Comparison of ENCODE assay signal across 1 cellular context in genomic region chr15:60735559-60736047, GRCh38.
A peak's percentile ranks its signal among the peaks of the same experiment; 100 is the strongest.
TF ChIP-seq lines count a peak whose summit lies in the region.

No MANE protein-coding gene starts in this region.

TF ChIP-seq in HepG2, 621 proteins besides CTCF, POLR2A, EP300 and RAD21 (continued from another document and continues in another):
- TF ChIP-seq ELK4 (CRISPR knock-in tag; IDR thresholded peaks at IDR 0.05; ENCODE audit: borderline replicate concordance) (no peak), JUNB (CRISPR knock-in tag; IDR thresholded peaks at IDR 0.05; ENCODE audit: borderline replicate concordance) (no peak), DBP (CRISPR knock-in tag; IDR thresholded peaks at IDR 0.05; ENCODE audit: not compliant biosample characterization) (no peak), ZNF432 (CRISPR knock-in tag; IDR thresholded peaks at IDR 0.05; ENCODE audit: borderline replicate concordance) (no peak), SRSF9 (IDR thresholded peaks at IDR 0.05; ENCODE audit: borderline replicate concordance, insufficient read depth, low read depth, low read length, poor library complexity, severe bottlenecking) (no peak), SMC3 (IDR thresholded peaks at IDR 0.05; ENCODE audit: low read length) (no peak), TAF15 (IDR thresholded peaks at IDR 0.05; ENCODE audit: low read depth, low read length, poor library complexity, severe bottlenecking) (no peak), GABPA (IDR thresholded peaks at IDR 0.05; ENCODE audit: low read depth, low read length) (no peak), GABPA (CRISPR knock-in tag; IDR thresholded peaks at IDR 0.05; ENCODE audit: low read depth) (0 out of 2 replicates have a peak, but pooled peaks have one; percentile 34), HIC2 (CRISPR knock-in tag; IDR thresholded peaks at IDR 0.05; ENCODE audit: low read depth) (no peak), ZNF556 (CRISPR knock-in tag; IDR thresholded peaks at IDR 0.05; ENCODE audit: borderline replicate concordance) (no peak), ZSCAN9 (CRISPR knock-in tag; IDR thresholded peaks at IDR 0.05; ENCODE audit: borderline replicate concordance) (no peak), ONECUT2 (CRISPR knock-in tag; IDR thresholded peaks at IDR 0.05) (no peak), ZNF709 (CRISPR knock-in tag; IDR thresholded peaks at IDR 0.05) (no peak), ZNF235 (CRISPR knock-in tag; IDR thresholded peaks at IDR 0.05; ENCODE audit: borderline replicate concordance) (no peak), NCOA2 (CRISPR knock-in tag; IDR thresholded peaks at IDR 0.05) (peak; percentile 91), CHD2 (IDR thresholded peaks at IDR 0.05; ENCODE audit: low read depth, low read length) (no peak), KDM1A (CRISPR knock-in tag; IDR thresholded peaks at IDR 0.05) (0 out of 2 replicates have a peak, but pooled peaks have one; percentile 12), ZNF138 (CRISPR knock-in tag; IDR thresholded peaks at IDR 0.05; ENCODE audit: low read depth) (no peak), GATAD2A (CRISPR knock-in tag; IDR thresholded peaks at IDR 0.05) (peak; percentile 95), DRAP1 (CRISPR knock-in tag; IDR thresholded peaks at IDR 0.05) (no peak), ZZZ3 (CRISPR knock-in tag; IDR thresholded peaks at IDR 0.05; ENCODE audit: borderline replicate concordance) (no peak), CREM (IDR thresholded peaks at IDR 0.05) (peak; percentile 83), CREM (CRISPR knock-in tag; IDR thresholded peaks at IDR 0.05) (no peak), SP4 (CRISPR knock-in tag; IDR thresholded peaks at IDR 0.05) (no peak), DR1 (CRISPR knock-in tag; IDR thresholded peaks at IDR 0.05) (no peak), NR2C2 (CRISPR knock-in tag; IDR thresholded peaks at IDR 0.05; ENCODE audit: borderline replicate concordance) (peak; percentile 77; the same call in 1 of the 2 replicates), PLSCR1 (CRISPR knock-in tag; IDR thresholded peaks at IDR 0.05; ENCODE audit: borderline replicate concordance) (no peak), ZKSCAN1 (IDR thresholded peaks at IDR 0.05; ENCODE audit: low read length) (no peak), ZBTB8A (CRISPR knock-in tag; IDR thresholded peaks at IDR 0.05; ENCODE audit: borderline replicate concordance, low read depth) (no peak), ZBTB2 (CRISPR knock-in tag; IDR thresholded peaks at IDR 0.05; ENCODE audit: low read depth) (no peak), BCL6 (CRISPR knock-in tag; IDR thresholded peaks at IDR 0.05) (peak; percentile 80), POLR2G (IDR thresholded peaks at IDR 0.05; ENCODE audit: low read depth, low read length) (no peak), ATF4 (CRISPR knock-in tag; IDR thresholded peaks at IDR 0.05) (0 out of 4 replicates have a peak, but pooled peaks of 1 of the 2 experiments have one; percentile 33), ZNF564 (CRISPR knock-in tag; IDR thresholded peaks at IDR 0.05) (peak; percentile 56), ZNF33B (CRISPR knock-in tag; IDR thresholded peaks at IDR 0.05) (no peak), ZBTB1 (CRISPR knock-in tag; IDR thresholded peaks at IDR 0.05; ENCODE audit: borderline replicate concordance) (no peak), HNRNPH1 (optimal IDR thresholded peaks at IDR 0.05; ENCODE audit: low read depth, low read length) (no peak), U2AF2 (IDR thresholded peaks at IDR 0.05; ENCODE audit: low read depth, low read length) (no peak), ZNF282 (IDR thresholded peaks at IDR 0.05; ENCODE audit: partially characterized antibody) (no peak), ZNF615 (CRISPR knock-in tag; IDR thresholded peaks at IDR 0.05; ENCODE audit: borderline replicate concordance) (no peak), HNF1B (CRISPR knock-in tag; IDR thresholded peaks at IDR 0.05) (no peak), ARNT2 (CRISPR knock-in tag; IDR thresholded peaks at IDR 0.05; ENCODE audit: low read depth) (peak; percentile 59; the same call in 1 of the 2 replicates), IKZF1 (IDR thresholded peaks at IDR 0.05) (no peak), IKZF4 (CRISPR knock-in tag; IDR thresholded peaks at IDR 0.05; ENCODE audit: borderline replicate concordance, low read depth, not compliant biosample characterization) (no peak), EED (CRISPR knock-in tag; IDR thresholded peaks at IDR 0.05) (no peak), ZNF792 (CRISPR knock-in tag; IDR thresholded peaks at IDR 0.05) (peak; percentile 28; the same call in 1 of the 2 replicates), TARDBP (CRISPR knock-in tag; IDR thresholded peaks at IDR 0.05) (peak; percentile 50; the same call in 1 of the 2 replicates), IRF1 (CRISPR knock-in tag; IDR thresholded peaks at IDR 0.05; ENCODE audit: low read depth) (no peak), ZNF670 (CRISPR knock-in tag; IDR thresholded peaks at IDR 0.05; ENCODE audit: borderline replicate concordance) (no peak), TAF1 (CRISPR knock-in tag; IDR thresholded peaks at IDR 0.05) (no peak), SP2 (CRISPR knock-in tag; IDR thresholded peaks at IDR 0.05) (no peak), PPARG (CRISPR knock-in tag; conservative IDR thresholded peaks at IDR 0.05) (peak; percentile 57), TOE1 (CRISPR knock-in tag; IDR thresholded peaks at IDR 0.05) (no peak), SSRP1 (CRISPR knock-in tag; IDR thresholded peaks at IDR 0.05) (no peak), ZNF547 (CRISPR knock-in tag; IDR thresholded peaks at IDR 0.05) (no peak), ZNF710 (CRISPR knock-in tag; IDR thresholded peaks at IDR 0.05; ENCODE audit: borderline replicate concordance) (peak; percentile 93; the same call in 1 of the 2 replicates), PREB (CRISPR knock-in tag; IDR thresholded peaks at IDR 0.05) (no peak), FOXK2 (IDR thresholded peaks at IDR 0.05) (peak; percentile 46; the same call in 1 of the 2 replicates)
